Comparison of ENCODE assay signal across 2 cellular contexts in genomic region chr20:32091888-32092346, GRCh38.
TF ChIP-seq lines count a peak whose summit lies in the region.

No MANE protein-coding gene starts in this region.

TF ChIP-seq in HEK293T, 16 proteins besides CTCF, POLR2A, EP300 and RAD21:
- TF ChIP-seq ZNF384 (IDR thresholded peaks at IDR 0.05) (peak; percentile 96), LEF1 (IDR thresholded peaks at IDR 0.05; ENCODE audit: borderline replicate concordance) (no peak)

TF ChIP-seq in HepG2, 621 proteins besides CTCF, POLR2A, EP300 and RAD21 (continues in another document):
- TF ChIP-seq PBX3 (CRISPR knock-in tag; IDR thresholded peaks at IDR 0.05; ENCODE audit: borderline replicate concordance) (no peak), ONECUT2 (CRISPR knock-in tag; IDR thresholded peaks at IDR 0.05) (no peak), ZMYM2 (CRISPR knock-in tag; IDR thresholded peaks at IDR 0.05) (no peak), GFI1 (CRISPR knock-in tag; IDR thresholded peaks at IDR 0.05; ENCODE audit: borderline replicate concordance) (0 out of 2 replicates have a peak, but pooled peaks have one; percentile 30), POGZ (CRISPR knock-in tag; IDR thresholded peaks at IDR 0.05) (no peak), YEATS2 (CRISPR knock-in tag; IDR thresholded peaks at IDR 0.05; ENCODE audit: borderline replicate concordance) (no peak), HHEX (CRISPR knock-in tag; IDR thresholded peaks at IDR 0.05) (0 out of 2 replicates have a peak, but pooled peaks have one; percentile 22), ZSCAN9 (CRISPR knock-in tag; IDR thresholded peaks at IDR 0.05; ENCODE audit: borderline replicate concordance) (no peak), TAF15 (IDR thresholded peaks at IDR 0.05; ENCODE audit: low read depth, low read length, poor library complexity, severe bottlenecking) (no peak), ZNF280B (CRISPR knock-in tag; IDR thresholded peaks at IDR 0.05; ENCODE audit: borderline replicate concordance) (no peak), KMT2A (CRISPR knock-in tag; IDR thresholded peaks at IDR 0.05) (no peak), NR3C1 (CRISPR knock-in tag; IDR thresholded peaks at IDR 0.05) (no peak), SKI (IDR thresholded peaks at IDR 0.05; ENCODE audit: partially characterized antibody) (peak; percentile 84), REXO4 (CRISPR knock-in tag; IDR thresholded peaks at IDR 0.05; ENCODE audit: borderline replicate concordance) (no peak), ZNF335 (CRISPR knock-in tag; IDR thresholded peaks at IDR 0.05) (no peak), ZFP36 (IDR thresholded peaks at IDR 0.05; ENCODE audit: borderline replicate concordance, low read depth, low read length, partially characterized antibody) (peak; percentile 34), ESRRA (CRISPR knock-in tag; IDR thresholded peaks at IDR 0.05; ENCODE audit: low read depth) (no peak), FOSL2 (CRISPR knock-in tag; IDR thresholded peaks at IDR 0.05) (peak; percentile 41), GATAD2A (CRISPR knock-in tag; IDR thresholded peaks at IDR 0.05) (peak; percentile 62), CERS6 (CRISPR knock-in tag; IDR thresholded peaks at IDR 0.05) (no peak), HNF4G (IDR thresholded peaks at IDR 0.05; ENCODE audit: borderline replicate concordance, low read depth, low read length) (no peak), HNF4G (CRISPR knock-in tag; IDR thresholded peaks at IDR 0.05; ENCODE audit: borderline replicate concordance, low read depth) (no peak), NFE2L2 (IDR thresholded peaks at IDR 0.05; ENCODE audit: low read length) (0 out of 2 replicates have a peak, but pooled peaks have one; percentile 5), XRCC5 (optimal IDR thresholded peaks at IDR 0.05; ENCODE audit: low read length) (peak; percentile 84), ZNF577 (CRISPR knock-in tag; IDR thresholded peaks at IDR 0.05; ENCODE audit: borderline replicate concordance, low read depth) (no peak), FLYWCH1 (CRISPR knock-in tag; IDR thresholded peaks at IDR 0.05) (no peak), ZBTB46 (CRISPR knock-in tag; IDR thresholded peaks at IDR 0.05; ENCODE audit: borderline replicate concordance) (no peak), ZNF558 (CRISPR knock-in tag; IDR thresholded peaks at IDR 0.05; ENCODE audit: borderline replicate concordance) (no peak), SMAD3 (CRISPR knock-in tag; IDR thresholded peaks at IDR 0.05) (0 out of 2 replicates have a peak, but pooled peaks have one; percentile 46), MAFF (IDR thresholded peaks at IDR 0.05; ENCODE audit: low read depth, low read length) (no peak), AGO1 (IDR thresholded peaks at IDR 0.05; ENCODE audit: low read depth, low read length, poor library complexity, severe bottlenecking) (no peak), DRAP1 (CRISPR knock-in tag; IDR thresholded peaks at IDR 0.05) (0 out of 2 replicates have a peak, but pooled peaks have one; percentile 17), NR2F2 (IDR thresholded peaks at IDR 0.05; ENCODE audit: borderline replicate concordance, low read depth) (no peak), ZNF142 (CRISPR knock-in tag; IDR thresholded peaks at IDR 0.05) (0 out of 2 replicates have a peak, but pooled peaks have one; percentile 59), TEAD3 (CRISPR knock-in tag; optimal IDR thresholded peaks at IDR 0.05; ENCODE audit: borderline replicate concordance) (no peak)
- TF ChIP-seq, protein P1, sequence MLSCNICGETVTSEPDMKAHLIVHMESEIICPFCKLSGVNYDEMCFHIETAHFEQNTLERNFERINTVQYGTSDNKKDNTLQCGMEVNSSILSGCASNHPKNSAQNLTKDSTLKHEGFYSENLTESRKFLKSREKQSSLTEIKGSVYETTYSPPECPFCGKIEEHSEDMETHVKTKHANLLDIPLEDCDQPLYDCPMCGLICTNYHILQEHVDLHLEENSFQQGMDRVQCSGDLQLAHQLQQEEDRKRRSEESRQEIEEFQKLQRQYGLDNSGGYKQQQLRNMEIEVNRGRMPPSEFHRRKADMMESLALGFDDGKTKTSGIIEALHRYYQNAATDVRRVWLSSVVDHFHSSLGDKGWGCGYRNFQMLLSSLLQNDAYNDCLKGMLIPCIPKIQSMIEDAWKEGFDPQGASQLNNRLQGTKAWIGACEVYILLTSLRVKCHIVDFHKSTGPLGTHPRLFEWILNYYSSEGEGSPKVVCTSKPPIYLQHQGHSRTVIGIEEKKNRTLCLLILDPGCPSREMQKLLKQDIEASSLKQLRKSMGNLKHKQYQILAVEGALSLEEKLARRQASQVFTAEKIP (CRISPR knock-in tag; IDR thresholded peaks at IDR 0.05; ENCODE audit: borderline replicate concordance) = no peak
- TF ChIP-seq, protein P2, sequence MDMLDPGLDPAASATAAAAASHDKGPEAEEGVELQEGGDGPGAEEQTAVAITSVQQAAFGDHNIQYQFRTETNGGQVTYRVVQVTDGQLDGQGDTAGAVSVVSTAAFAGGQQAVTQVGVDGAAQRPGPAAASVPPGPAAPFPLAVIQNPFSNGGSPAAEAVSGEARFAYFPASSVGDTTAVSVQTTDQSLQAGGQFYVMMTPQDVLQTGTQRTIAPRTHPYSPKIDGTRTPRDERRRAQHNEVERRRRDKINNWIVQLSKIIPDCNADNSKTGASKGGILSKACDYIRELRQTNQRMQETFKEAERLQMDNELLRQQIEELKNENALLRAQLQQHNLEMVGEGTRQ (IDR thresholded peaks at IDR 0.05; ENCODE audit: low read depth, low read length) = no peak
- TF ChIP-seq, protein P2 (CRISPR knock-in tag; IDR thresholded peaks at IDR 0.05; ENCODE audit: borderline replicate concordance) = no peak
- TF ChIP-seq, protein P3, sequence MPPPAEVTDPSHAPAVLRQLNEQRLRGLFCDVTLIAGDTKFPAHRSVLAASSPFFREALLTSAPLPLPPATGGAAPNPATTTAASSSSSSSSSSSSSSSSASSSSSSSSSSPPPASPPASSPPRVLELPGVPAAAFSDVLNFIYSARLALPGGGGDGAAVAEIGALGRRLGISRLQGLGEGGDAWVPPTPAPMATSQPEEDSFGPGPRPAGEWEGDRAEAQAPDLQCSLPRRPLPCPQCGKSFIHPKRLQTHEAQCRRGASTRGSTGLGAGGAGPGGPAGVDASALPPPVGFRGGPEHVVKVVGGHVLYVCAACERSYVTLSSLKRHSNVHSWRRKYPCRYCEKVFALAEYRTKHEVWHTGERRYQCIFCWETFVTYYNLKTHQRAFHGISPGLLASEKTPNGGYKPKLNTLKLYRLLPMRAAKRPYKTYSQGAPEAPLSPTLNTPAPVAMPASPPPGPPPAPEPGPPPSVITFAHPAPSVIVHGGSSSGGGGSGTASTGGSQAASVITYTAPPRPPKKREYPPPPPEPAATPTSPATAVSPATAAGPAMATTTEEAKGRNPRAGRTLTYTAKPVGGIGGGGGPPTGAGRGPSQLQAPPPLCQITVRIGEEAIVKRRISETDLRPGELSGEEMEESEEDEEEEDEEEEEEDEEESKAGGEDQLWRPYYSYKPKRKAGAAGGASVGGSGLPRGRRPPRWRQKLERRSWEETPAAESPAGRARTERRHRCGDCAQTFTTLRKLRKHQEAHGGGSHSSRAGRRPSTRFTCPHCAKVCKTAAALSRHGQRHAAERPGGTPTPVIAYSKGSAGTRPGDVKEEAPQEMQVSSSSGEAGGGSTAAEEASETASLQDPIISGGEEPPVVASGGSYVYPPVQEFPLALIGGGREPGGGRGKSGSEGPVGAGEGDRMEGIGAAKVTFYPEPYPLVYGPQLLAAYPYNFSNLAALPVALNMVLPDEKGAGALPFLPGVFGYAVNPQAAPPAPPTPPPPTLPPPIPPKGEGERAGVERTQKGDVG (CRISPR knock-in tag; IDR thresholded peaks at IDR 0.05; ENCODE audit: borderline replicate concordance) = no peak
- TF ChIP-seq, protein P4, sequence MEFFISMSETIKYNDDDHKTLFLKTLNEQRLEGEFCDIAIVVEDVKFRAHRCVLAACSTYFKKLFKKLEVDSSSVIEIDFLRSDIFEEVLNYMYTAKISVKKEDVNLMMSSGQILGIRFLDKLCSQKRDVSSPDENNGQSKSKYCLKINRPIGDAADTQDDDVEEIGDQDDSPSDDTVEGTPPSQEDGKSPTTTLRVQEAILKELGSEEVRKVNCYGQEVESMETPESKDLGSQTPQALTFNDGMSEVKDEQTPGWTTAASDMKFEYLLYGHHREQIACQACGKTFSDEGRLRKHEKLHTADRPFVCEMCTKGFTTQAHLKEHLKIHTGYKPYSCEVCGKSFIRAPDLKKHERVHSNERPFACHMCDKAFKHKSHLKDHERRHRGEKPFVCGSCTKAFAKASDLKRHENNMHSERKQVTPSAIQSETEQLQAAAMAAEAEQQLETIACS (CRISPR knock-in tag; IDR thresholded peaks at IDR 0.05) = no peak
